Comparison of ENCODE assay signal across 13 cellular contexts in the genomic region with DNA sequence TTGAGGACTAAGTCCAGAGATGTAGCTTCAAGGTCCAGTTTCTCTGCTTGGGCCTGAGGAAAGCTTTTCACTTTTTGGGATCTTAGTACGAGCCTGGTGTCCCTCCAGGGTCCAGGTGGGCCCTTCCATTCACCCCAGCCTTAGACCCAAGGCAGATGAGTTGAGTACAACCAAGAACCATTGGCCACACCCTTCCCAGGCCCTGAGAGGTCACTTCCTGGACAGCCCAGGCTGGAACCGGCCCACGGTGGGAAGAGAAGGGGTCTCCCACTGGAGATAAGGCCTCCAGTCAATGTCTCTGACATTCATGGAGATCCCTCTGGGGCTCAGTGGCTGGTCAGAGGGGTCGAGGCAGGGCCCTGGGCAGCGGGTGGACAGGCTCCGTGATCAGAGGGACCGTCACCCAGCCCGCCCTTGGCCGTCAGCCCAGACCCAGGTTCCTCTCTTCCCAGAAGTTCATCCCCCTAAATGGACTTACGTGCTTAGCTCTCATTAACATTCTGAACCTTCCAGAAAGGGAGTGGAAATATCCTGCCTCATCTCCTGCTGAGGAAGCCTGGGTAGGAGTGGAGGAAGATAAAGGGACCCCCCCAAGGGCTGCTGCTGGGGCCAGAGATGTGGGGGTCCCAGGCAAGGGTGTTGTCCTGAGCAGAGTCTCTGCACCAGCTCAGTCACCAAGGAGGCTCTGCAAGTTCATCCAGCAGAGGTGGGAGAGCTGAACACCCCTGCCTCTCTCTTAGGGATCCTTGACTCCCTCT. TPM values are rescaled to one million over a fixed set of nuclear protein-coding genes. Genes with fewer than 3 reads are reported as not detected.
"Had no signal": no experiment of that assay in that cellular context is flagged by ENCODE, and none has a peak within 500 bp of the region (broad histone marks: within the 10 kb centered on the region; RNA-seq: fewer than 3 reads in every experiment).

No MANE protein-coding gene starts in this region.

RNA-seq across cellular contexts. Expression of a gene that starts 22.8 kb away (rescaled TPM):
- total RNA-seq: dermis blood vessel endothelial cell, endothelial cell of umbilical vein, epithelial cell of proximal tubule, esophagus squamous epithelium, gastrocnemius medialis, glomerular endothelial cell, left colon, left lobe of liver, liver, mucosa of gallbladder had no signal
- polyA plus RNA-seq: endothelial cell of umbilical vein, keratinocyte, lung, mammary epithelial cell had no signal
